1 cellular context compared by ENCODE assay signal in genomic region chr11:62844154-62844553, GRCh38.
TF ChIP-seq lines count a peak whose summit lies in the region.

No MANE protein-coding gene starts in this region.

TF ChIP-seq in IMR-90, 13 proteins besides CTCF, POLR2A, EP300 and RAD21:
- TF ChIP-seq CEBPB (IDR thresholded peaks at IDR 0.05; ENCODE audit: low read depth, low read length) (no peak), MAZ (IDR thresholded peaks at IDR 0.05; ENCODE audit: borderline replicate concordance, low read depth, low read length) (no peak), FOS (IDR thresholded peaks at IDR 0.05; ENCODE audit: low read depth, low read length) (no peak), BHLHE40 (IDR thresholded peaks at IDR 0.05; ENCODE audit: low read depth, low read length) (no peak), RFX5 (IDR thresholded peaks at IDR 0.05; ENCODE audit: low read depth, low read length) (no peak), NFE2L2 (IDR thresholded peaks at IDR 0.05; ENCODE audit: low read depth, low read length) (no peak), USF2 (IDR thresholded peaks at IDR 0.05; ENCODE audit: low read depth, low read length) (no peak), MXI1 (IDR thresholded peaks at IDR 0.05; ENCODE audit: borderline replicate concordance, low read depth, low read length) (no peak)
TF ChIP-seq in IMR-90: peak in this region for 0.
